ENCODE assay signal across 21 cellular contexts in the genomic region with DNA sequence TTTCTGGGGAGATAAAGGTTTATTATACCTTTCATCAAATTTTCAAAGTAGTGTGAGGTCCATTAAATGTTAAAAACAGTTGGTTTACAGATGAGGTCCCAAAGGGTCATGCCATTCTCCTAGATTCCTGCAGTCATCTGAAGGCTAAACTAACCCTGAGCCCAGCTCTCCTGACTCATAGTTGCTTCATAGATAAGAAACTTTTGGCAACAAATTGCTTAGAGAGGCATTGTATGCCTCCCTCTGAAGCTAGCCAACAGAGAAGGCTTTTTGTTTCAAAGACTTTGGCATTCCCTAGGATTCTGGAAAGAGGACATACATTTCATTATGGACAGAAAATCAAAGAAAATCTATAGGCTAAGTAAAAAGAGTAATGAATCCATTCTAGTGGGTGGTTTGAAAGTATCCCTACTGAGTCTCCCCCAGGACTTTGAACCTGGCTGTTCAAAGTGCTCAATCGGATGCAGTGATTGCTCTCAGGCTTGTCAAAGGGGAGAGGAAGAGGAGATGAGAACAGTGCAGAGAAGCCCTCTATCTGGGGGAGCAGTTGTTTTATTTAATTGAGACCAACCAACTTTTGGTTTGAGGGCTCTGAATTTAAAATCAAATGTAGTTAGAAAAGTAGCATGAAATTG.
DNase-seq lines count a peak whose midpoint lies in the region; ATAC-seq, FAIRE-seq and TF ChIP-seq lines count a peak whose summit lies in the region.
"Had no signal": no experiment of that assay in that cellular context is flagged by ENCODE, and none has a peak within 500 bp of the region (broad histone marks: within the 10 kb centered on the region; RNA-seq: fewer than 3 reads in every experiment).

No MANE protein-coding gene starts in this region.

- no peak overlapping the region for H3K4me3 ChIP-seq in K562
- H3K4me3 ChIP-seq in right cardiac atrium (ENCODE audit: low read length): no peak overlapping the region
- no peak overlapping the region for H3K4me3 ChIP-seq in suprapubic skin
- H3K4me3 ChIP-seq: sigmoid colon, SK-N-MC had no signal

- H2AFZ ChIP-seq in K562 (ENCODE audit: low read depth, low read length): no peak overlapping the region

- DNase-seq in OCI-M1 (lab: John Stamatoyannopoulos, UW): peak; percentile 41
- peak in 1 of 4 experiments; percentile 5 for DNase-seq in K562 (ENCODE audit: extremely low read depth in 1 of 4, low spot score in 3 of 4)
- no peak for DNase-seq in right cardiac atrium
- DNase-seq in suprapubic skin (ENCODE audit: low spot score in 2 of 2): no peak
- no peak for DNase-seq in effector CD8-positive, alpha-beta T cell (lab: John Stamatoyannopoulos, UW)
- DNase-seq in GF-D8 (lab: John Stamatoyannopoulos, UW): no peak
- no peak for DNase-seq in activated T-cell treated with anti-CD3 and anti-CD28 coated beads, Interleukin-2, amount 50 U/mL, for 72 hours
- DNase-seq: activated CD4-positive, alpha-beta T cell treated with anti-CD3 and anti-CD28 coated beads for 48 hours; activated gamma-delta T cell; HFFc6; IMR-90; NCI-H1092; sigmoid colon; stimulated activated CD4-positive, alpha-beta T cell treated with anti-CD3 and anti-CD28 coated beads, Interleukin-2, amount 100 ng/mL, for 24 hours; T1000 had no signal

- H4K20me1 ChIP-seq in K562 (replicated peaks; ENCODE audit: control insufficient read depth, insufficient read depth, low read length): no peaks in the 10 kb centered on the region

- ATAC-seq in K562: peak; percentile 59; the same call in 1 of the 3 replicates
- ATAC-seq in right cardiac atrium: peak; percentile 79 to 90
- no peak for ATAC-seq in activated T-cell treated with anti-CD3 and anti-CD28 coated beads, Interleukin-2, amount 50 U/mL, for 72 hours (replicated peaks in 1 of 2)

- H3K4me3 Mint-ChIP-seq in activated T-cell treated with anti-CD3 and anti-CD28 coated beads, Interleukin-2, amount 50 U/mL, for 72 hours: no peak overlapping the region
- H3K4me3 Mint-ChIP-seq: dendritic cell treated with granulocyte-macrophage colony-stimulating factor and Interleukin-4, amounts not matched to agents 40 ng/mL and 50 ng/mL, for 4 days; HFFc6 had no signal

- H3K27ac Mint-ChIP-seq in activated T-cell treated with anti-CD3 and anti-CD28 coated beads, Interleukin-2, amount 50 U/mL, for 72 hours: no peak overlapping the region
- H3K27ac Mint-ChIP-seq: dendritic cell treated with granulocyte-macrophage colony-stimulating factor and Interleukin-4, amounts not matched to agents 40 ng/mL and 50 ng/mL, for 4 days; HFFc6 had no signal

- TF ChIP-seq EP300 in K562 (IDR thresholded peaks at IDR 0.05; ENCODE audit: low read length) (no peak), suprapubic skin (IDR thresholded peaks at IDR 0.05) (no peak)

- no peaks in the 10 kb centered on the region for H3K27me3 Mint-ChIP-seq in activated T-cell treated with anti-CD3 and anti-CD28 coated beads, Interleukin-2, amount 50 U/mL, for 72 hours (ENCODE audit: low read depth)

- no peak for FAIRE-seq in K562 (lab: Jason Lieb, UNC)
- FAIRE-seq: astrocyte, D721Med, G401.6, GM12891 had no signal

- no peak for TF ChIP-seq CTCF in K562 (IDR thresholded peaks at IDR 0.05 in 2 of 3, conservative IDR thresholded peaks at IDR 0.05 in 1 of 3; ENCODE audit: insufficient read depth in 2 of 3, low read depth in 1 of 3, low read length in 3 of 3)
- TF ChIP-seq CTCF in suprapubic skin (IDR thresholded peaks at IDR 0.05): no peak

- intact Hi-C loops in K562 (cut with micrococcal nuclease): loop anchor here (5.0 kb wide), 3 partner anchors 67 to 372 kb away; no protein-coding TSS in a partner anchor
- intact Hi-C loops in right cardiac atrium (cut with DNase I): no loop called here

- 0% methylated on average over 1 of the region's 1 CpG for WGBS in K562 (ENCODE audit: insufficient coverage, low coverage, missing lambda C conversion rate)
- WGBS in right cardiac atrium: 38% methylated on average over 1 of the region's 1 CpG
- WGBS in suprapubic skin: 83% methylated on average over 1 of the region's 1 CpG

- TF ChIP-seq POLR2A in K562 (conservative IDR thresholded peaks at IDR 0.05) (no peak), suprapubic skin (IDR thresholded peaks at IDR 0.05) (no peak)

- no peak overlapping the region for H3K4me2 ChIP-seq in K562 (ENCODE audit: insufficient read depth, low read length)

- H3K9me3 Mint-ChIP-seq in activated T-cell treated with anti-CD3 and anti-CD28 coated beads, Interleukin-2, amount 50 U/mL, for 72 hours: no peaks in the 10 kb centered on the region
- H3K9me3 Mint-ChIP-seq: dendritic cell treated with granulocyte-macrophage colony-stimulating factor and Interleukin-4, amounts not matched to agents 40 ng/mL and 50 ng/mL, for 4 days; HFFc6 had no signal

- no TSS peak for BruUV-seq in K562 (replicated peaks; lab: Mats Ljungman, UMichigan)

- POLR2A ChIA-PET in K562 (lab: Yijun Ruan, JAX): no interaction called here

- no peaks in the 10 kb centered on the region for H3K79me2 ChIP-seq in K562 (ENCODE audit: control insufficient read depth, insufficient read depth, low read length)

- no peak for TF ChIP-seq RAD21 in K562 (CRISPR knock-in tag; conservative IDR thresholded peaks at IDR 0.05 in 1 of 2, IDR thresholded peaks at IDR 0.05 in 1 of 2)

- H3K9me1 ChIP-seq in K562 (ENCODE audit: control insufficient read depth, insufficient read depth, low read length): no peaks in the 10 kb centered on the region

- no peak overlapping the region for H3K9ac ChIP-seq in K562 (ENCODE audit: insufficient read depth in 1 of 2, low read depth in 2 of 2, low read length in 2 of 2)

- H3K4me1 Mint-ChIP-seq in activated T-cell treated with anti-CD3 and anti-CD28 coated beads, Interleukin-2, amount 50 U/mL, for 72 hours (ENCODE audit: low read depth): no peaks in the 10 kb centered on the region

- CTCF ChIA-PET in K562 (lab: Yijun Ruan, JAX; ENCODE audit: low intra/inter-chr PET ratio): no interaction called here

- no peak overlapping the region for H3K27ac ChIP-seq in K562 (ENCODE audit: extremely low read depth, low read depth, low read length)
- peak overlapping the region; percentile 57 for H3K27ac ChIP-seq in right cardiac atrium (ENCODE audit: low read length)
- H3K27ac ChIP-seq in suprapubic skin: peak overlapping the region; percentile 30
- H3K27ac ChIP-seq: SK-N-MC had no signal

- H3K4me1 ChIP-seq in K562 (replicated peaks in 1 of 2; ENCODE audit: control insufficient read depth in 2 of 2, insufficient read depth in 2 of 2, low read length in 2 of 2) (no peaks in the 10 kb centered on the region; a peak in 1 of 5 replicates), right cardiac atrium (ENCODE audit: control insufficient read depth, insufficient read depth, low read length) (peaks cover 2% of the 10 kb centered on the region), suprapubic skin (peaks cover 15% of the 10 kb centered on the region)
- H3K4me1 ChIP-seq: sigmoid colon had no signal

- H3K36me3 ChIP-seq in K562 (ENCODE audit: control insufficient read depth, insufficient read depth, low read length) (no peaks in the 10 kb centered on the region), suprapubic skin (no peaks in the 10 kb centered on the region)
- H3K36me3 ChIP-seq: sigmoid colon had no signal

- H3K9me3 ChIP-seq in K562 (replicated peaks; ENCODE audit: control insufficient read depth, insufficient read depth, low read depth, low read length): no peaks in the 10 kb centered on the region
- H3K9me3 ChIP-seq in right cardiac atrium (ENCODE audit: control insufficient read depth, low read length): no peaks in the 10 kb centered on the region
- H3K9me3 ChIP-seq in suprapubic skin: no peaks in the 10 kb centered on the region
- H3K9me3 ChIP-seq: sigmoid colon had no signal

- no peaks in the 10 kb centered on the region for H3K36me3 Mint-ChIP-seq in activated T-cell treated with anti-CD3 and anti-CD28 coated beads, Interleukin-2, amount 50 U/mL, for 72 hours (ENCODE audit: insufficient read depth in 2 of 2)

- H3K27me3 ChIP-seq in K562 (ENCODE audit: control insufficient read depth in 2 of 2, insufficient read depth in 2 of 2, low read length in 2 of 2): peaks cover 0 to 4% of the 10 kb centered on the region in 2 experiments; a peak in 2 of 5 replicates
- no peaks in the 10 kb centered on the region for H3K27me3 ChIP-seq in right cardiac atrium (ENCODE audit: control insufficient read depth, insufficient read depth)
- no peaks in the 10 kb centered on the region for H3K27me3 ChIP-seq in suprapubic skin
- H3K27me3 ChIP-seq: sigmoid colon had no signal

- in situ Hi-C loops in K562 (cut with MboI): loop anchor here (10.0 kb wide), 1 partner anchor 65 kb away; no protein-coding TSS in a partner anchor

TF ChIP-seq in K562, 482 proteins besides CTCF, POLR2A, EP300 and RAD21:
- peak; percentile 70 for TF ChIP-seq FOSL1 (tag; conservative IDR thresholded peaks at IDR 0.05)
- no peak for TF ChIP-seq CEBPG (CRISPR knock-in tag; IDR thresholded peaks at IDR 0.05)
- TF ChIP-seq CEBPG (tag; conservative IDR thresholded peaks at IDR 0.05 in 1 of 2, IDR thresholded peaks at IDR 0.05 in 1 of 2): peak in 1 of 2 experiments; percentile 72; a peak in 2 of 4 replicates
- TF ChIP-seq ZNF75A (CRISPR knock-in tag; IDR thresholded peaks at IDR 0.05): no peak
- peak; percentile 25; the same call in 1 of the 2 replicates for TF ChIP-seq CEBPB (tag; IDR thresholded peaks at IDR 0.05)
- TF ChIP-seq JUND (IDR thresholded peaks at IDR 0.05; ENCODE audit: borderline replicate concordance, low read depth, low read length): no peak; the same call in 1 of the 2 replicates
- 0 out of 3 replicates have a peak, but pooled peaks have one; percentile 36 for TF ChIP-seq JUND (tag; IDR thresholded peaks at IDR 0.05; ENCODE audit: borderline replicate concordance, low read depth, low read length)

Comparison
In these comparisons a context has a peak if more than half of its experiments do, and no peak if none do; other contexts are left out.
1. ATAC-seq: peak in K562 (single experiment) and right cardiac atrium (2 of 2); none in activated T-cell treated with anti-CD3 and anti-CD28 coated beads, Interleukin-2, amount 50 U/mL, for 72 hours (0 of 2).